Comparison of ENCODE assay signal across 1 cellular context in genomic region chr5:91076138-91076537, GRCh38.
TF ChIP-seq lines count a peak whose summit lies in the region.

No MANE protein-coding gene starts in this region.

TF ChIP-seq in WTC11, 78 proteins besides CTCF, POLR2A, EP300 and RAD21 (continued from another document):
- TF ChIP-seq ZNF425 (CRISPR knock-in tag; conservative IDR thresholded peaks at IDR 0.05) = no peak
- no peak for TF ChIP-seq HMGA2 (CRISPR knock-in tag; IDR thresholded peaks at IDR 0.05)
- no peak for TF ChIP-seq FOXP1 (CRISPR knock-in tag; IDR thresholded peaks at IDR 0.05; ENCODE audit: borderline replicate concordance)
